In genomic region chr9:117035546-117035945, GRCh38 we compare ENCODE assay signal across 23 cellular contexts.
"Had no signal": no experiment of that assay in that cellular context is flagged by ENCODE, and none has a peak within 500 bp of the region (broad histone marks: within the 10 kb centered on the region; RNA-seq: fewer than 3 reads in every experiment).

No MANE protein-coding gene starts in this region.

- DNase-seq: activated B cell treated with CpG ODN at 0.5 μM for 24 hours; activated CD4-positive, alpha-beta memory T cell treated with anti-CD3 and anti-CD28 coated beads for 36 hours; activated CD4-positive, alpha-beta T cell treated with anti-CD3 and anti-CD28 coated beads for 4 hours; activated CD4-positive, alpha-beta T cell treated with anti-CD3 and anti-CD28 coated beads, Interleukin-2, amount 10 ng/mL, durations not matched to agents 24 days and 14 days; activated CD4-positive, alpha-beta T cell treated with anti-CD3 and anti-CD28 coated beads, Interleukin-2, amount 50 U/mL, for 1 hour; activated CD4-positive, alpha-beta T cell treated with anti-CD3 and anti-CD28 coated beads, Interleukin-2, amount 50 U/mL, for 4 hours; activated CD4-positive, CD25-positive, alpha-beta regulatory T cell treated with anti-CD3 and anti-CD28 coated beads, Interleukin-2, amount 50 U/mL, for 72 hours; activated CD8-positive, alpha-beta memory T cell treated with anti-CD3 and anti-CD28 coated beads for 24 hours; activated CD8-positive, alpha-beta memory T cell treated with anti-CD3 and anti-CD28 coated beads, Interleukin-2, amount 10 ng/mL, durations not matched to agents 7 days and 5 days; activated CD8-positive, alpha-beta memory T cell treated with anti-CD3 and anti-CD28 coated beads, Interleukin-2, amount 50 U/mL, for 48 hours; activated CD8-positive, alpha-beta T cell treated with anti-CD3 and anti-CD28 coated beads, Interleukin-2, amount 10 ng/mL, durations not matched to agents 7 days and 5 days; activated effector memory CD4-positive, alpha-beta T cell treated with Interleukin-2 at 50 U/mL for 16 hours; activated gamma-delta T cell; activated naive CD4-positive, alpha-beta T cell treated with anti-CD3 and anti-CD28 coated beads, Interleukin-2, amount 10 ng/mL, durations not matched to agents 7 days and 5 days; activated naive CD4-positive, alpha-beta T cell treated with Interleukin-2 at 50 U/mL for 16 hours; activated naive CD8-positive, alpha-beta T cell treated with anti-CD3 and anti-CD28 coated beads, Interleukin-2, amount 10 ng/mL, durations not matched to agents 7 days and 5 days; activated naive CD8-positive, alpha-beta T cell treated with anti-CD3 and anti-CD28 coated beads, Interleukin-2, amount 50 U/mL, for 24 hours; activated T-cell treated with anti-CD3 and anti-CD28 coated beads, Interleukin-2, amount 50 U/mL, for 24 hours; activated T-cell treated with anti-CD3 and anti-CD28 coated beads, Interleukin-2, amount 50 U/mL, for 48 hours; amygdala; anterior cingulate cortex; T-helper 1 cell; T-helper 9 cell had no signal
